Comparison of ENCODE assay signal across 23 cellular contexts in the genomic region with DNA sequence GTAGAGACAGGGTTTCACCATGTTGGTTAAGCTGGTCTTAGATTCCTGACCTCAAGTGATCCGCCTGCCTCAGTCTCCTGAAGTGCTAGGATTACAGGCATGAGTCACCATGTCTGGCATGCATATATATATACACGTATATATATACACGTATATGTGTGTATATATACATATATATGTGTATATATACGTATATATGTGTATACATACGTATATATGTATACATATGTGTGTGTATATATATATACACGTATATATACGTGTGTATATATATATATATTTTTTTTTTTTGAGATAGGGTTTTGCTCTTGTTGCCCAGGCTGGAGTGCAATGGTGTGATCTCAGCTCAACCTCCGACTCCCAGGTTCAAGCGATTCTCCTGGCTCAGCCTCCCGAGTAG.
"Had no signal": no experiment of that assay in that cellular context is flagged by ENCODE, and none has a peak within 500 bp of the region (broad histone marks: within the 10 kb centered on the region; RNA-seq: fewer than 3 reads in every experiment).

No MANE protein-coding gene starts in this region.

- H3K4me3 ChIP-seq: neural progenitor cell, ovary, psoas muscle, right lobe of liver, sigmoid colon, stomach, thoracic aorta, thyroid gland, tibial nerve, vagina had no signal

- H3K36me3 ChIP-seq: ovary had no signal

- H2AFZ ChIP-seq: neural progenitor cell, parathyroid adenoma had no signal

- H3K4me1 ChIP-seq: neural progenitor cell, parathyroid adenoma, psoas muscle, right lobe of liver, sigmoid colon, stomach, thyroid gland, tibial nerve had no signal

- H3K27ac ChIP-seq: neural progenitor cell, ovary, parathyroid adenoma, psoas muscle, right lobe of liver, sigmoid colon, stomach, thoracic aorta, thyroid gland, tibial nerve, vagina had no signal

- H3K4me2 ChIP-seq: neural progenitor cell had no signal

- ATAC-seq: natural killer cell; psoas muscle; right cardiac atrium; right lobe of liver; stimulated activated effector memory CD8-positive, alpha-beta T cell treated with anti-CD3 and anti-CD28 coated beads, Interleukin-12 subunit alpha, Interleukin-12 subunit beta, amount 100 ng/mL, for 72 hours; stimulated activated naive B cell treated with anti-CD40 and anti-IgM and Interleukin-4, amounts not matched to agents 10 μg/mL and 1 μg/mL and 100 μg/mL, for 72 hours had no signal

- H3K27me3 ChIP-seq: neural progenitor cell, ovary, right lobe of liver, sigmoid colon, stomach, thyroid gland, tibial nerve, vagina had no signal

- FAIRE-seq: small intestine, urothelium cell line had no signal

- DNase-seq: natural killer cell; occipital lobe; ovary; psoas muscle; right cardiac atrium; right lobe of liver; sigmoid colon; small intestine; stimulated activated CD4-positive, alpha-beta T cell treated with anti-CD3 and anti-CD28 coated beads, Interleukin-15, amount 100 ng/mL, for 24 hours; stimulated activated CD4-positive, alpha-beta T cell treated with anti-CD3 and anti-CD28 coated beads, Interleukin-2, amount 100 ng/mL, for 24 hours; stimulated activated CD4-positive, alpha-beta T cell treated with anti-CD3 and anti-CD28 coated beads, Interleukin-2, amount 100 ng/mL, for 48 hours; stimulated activated CD4-positive, alpha-beta T cell treated with anti-CD3 and anti-CD28 coated beads, Interleukin-4, amount 100 ng/mL, for 24 hours; stimulated activated naive B cell treated with anti-CD40 and anti-IgM and Interleukin-4, amounts not matched to agents 10 μg/mL and 1 μg/mL and 100 μg/mL, for 72 hours; stimulated activated naive CD4-positive, alpha-beta T cell treated with Interleukin-2 at 50 U/mL for 16 hours; stomach; thyroid gland had no signal

- H3K9me3 ChIP-seq: ovary, psoas muscle, right lobe of liver, sigmoid colon, stomach, thoracic aorta, thyroid gland, tibial nerve, vagina had no signal

- H3K9ac ChIP-seq: neural progenitor cell, parathyroid adenoma had no signal
